In genomic region chr13:28177327-28177726, GRCh38 we compare ENCODE assay signal across 23 cellular contexts.
"Had no signal": no experiment of that assay in that cellular context is flagged by ENCODE, and none has a peak within 500 bp of the region (broad histone marks: within the 10 kb centered on the region; RNA-seq: fewer than 3 reads in every experiment).

No MANE protein-coding gene starts in this region.

- H3K9me3 ChIP-seq: left ventricle myocardium inferior, ovary, right atrium auricular region, right lobe of liver, tibial nerve, vagina had no signal

- ATAC-seq: naive thymus-derived CD4-positive, alpha-beta T cell; natural killer cell treated with Interleukin-12 subunit alpha and Interleukin-12 subunit beta and Interleukin-15 and Interleukin-18, amount 100 ng/mL, for 72 hours; right lobe of liver; stimulated activated memory B cell treated with anti-CD40 and anti-IgM and Interleukin-4, amounts not matched to agents 10 μg/mL and 1 μg/mL and 100 μg/mL, for 72 hours; stimulated activated naive CD8-positive, alpha-beta T cell treated with anti-CD3 and anti-CD28 coated beads, Interleukin-15, amount 100 ng/mL, for 72 hours had no signal

- H3K27me3 ChIP-seq: ovary, right atrium auricular region, right lobe of liver, tibial nerve, vagina had no signal

- H3K27ac Mint-ChIP-seq: mesothelial cell of epicardium; naive thymus-derived CD4-positive, alpha-beta T cell; natural killer cell treated with Interleukin-12 subunit alpha and Interleukin-12 subunit beta and Interleukin-15 and Interleukin-18, amount 100 ng/mL, for 72 hours; progenitor cell of endocrine pancreas; stimulated activated memory B cell treated with anti-CD40 and anti-IgM and Interleukin-4, amounts not matched to agents 10 μg/mL and 1 μg/mL and 100 μg/mL, for 72 hours; type B pancreatic cell had no signal

- H3K27me3 Mint-ChIP-seq: naive thymus-derived CD4-positive, alpha-beta T cell; natural killer cell treated with Interleukin-12 subunit alpha and Interleukin-12 subunit beta and Interleukin-15 and Interleukin-18, amount 100 ng/mL, for 72 hours; progenitor cell of endocrine pancreas; stimulated activated memory B cell treated with anti-CD40 and anti-IgM and Interleukin-4, amounts not matched to agents 10 μg/mL and 1 μg/mL and 100 μg/mL, for 72 hours; stimulated activated naive CD8-positive, alpha-beta T cell treated with anti-CD3 and anti-CD28 coated beads, Interleukin-15, amount 100 ng/mL, for 72 hours; type B pancreatic cell had no signal

- H3K4me1 ChIP-seq: left ventricle myocardium inferior, right atrium auricular region, right lobe of liver, tibial nerve, vagina had no signal

- H3K36me3 ChIP-seq: ovary, right atrium auricular region, right lobe of liver had no signal

- H3K4me3 Mint-ChIP-seq: mesothelial cell of epicardium; naive thymus-derived CD4-positive, alpha-beta T cell; natural killer cell treated with Interleukin-12 subunit alpha and Interleukin-12 subunit beta and Interleukin-15 and Interleukin-18, amount 100 ng/mL, for 72 hours; stimulated activated memory B cell treated with anti-CD40 and anti-IgM and Interleukin-4, amounts not matched to agents 10 μg/mL and 1 μg/mL and 100 μg/mL, for 72 hours; stimulated activated naive CD8-positive, alpha-beta T cell treated with anti-CD3 and anti-CD28 coated beads, Interleukin-15, amount 100 ng/mL, for 72 hours; type B pancreatic cell had no signal

- DNase-seq: kidney; left ventricle myocardium inferior; mesendoderm; naive thymus-derived CD4-positive, alpha-beta T cell; ovary; right lobe of liver; stimulated activated CD4-positive, alpha-beta T cell treated with anti-CD3 and anti-CD28 coated beads, Interleukin-1b, Interleukin-23, amount 100 ng/mL, for 48 hours; stimulated activated CD4-positive, alpha-beta T cell treated with anti-CD3 and anti-CD28 coated beads, Interleukin-2, amount 100 ng/mL, for 48 hours; stimulated activated CD4-positive, alpha-beta T cell treated with anti-CD3 and anti-CD28 coated beads, Interleukin-4, amount 100 ng/mL, for 4 hours; stimulated activated CD8-positive, alpha-beta memory T cell treated with anti-CD3 and anti-CD28 coated beads, Interleukin-4, amount 100 ng/mL, for 48 hours; stimulated activated naive CD4-positive, alpha-beta T cell treated with Interleukin-2 at 50 U/mL for 16 hours; stimulated activated naive CD8-positive, alpha-beta T cell treated with anti-CD3 and anti-CD28 coated beads, Interleukin-15, amount 100 ng/mL, for 72 hours; substantia nigra had no signal

- H3K27ac ChIP-seq: left ventricle myocardium inferior, ovary, right atrium auricular region, right lobe of liver, tibial nerve, vagina had no signal

- H3K4me2 ChIP-seq: smooth muscle cell had no signal

- H3K4me3 ChIP-seq: left ventricle myocardium inferior, lung, ovary, right atrium auricular region, right lobe of liver, smooth muscle cell, tibial nerve, vagina had no signal
